ENCODE assay signal across 10 cellular contexts in genomic region chr19:44498988-44499387, GRCh38. TPM values are rescaled to one million over a fixed set of nuclear protein-coding genes. Genes with fewer than 3 reads are reported as not detected.
DNase-seq lines count a peak whose midpoint lies in the region; ATAC-seq and TF ChIP-seq lines count a peak whose summit lies in the region.
"Had no signal": no experiment of that assay in that cellular context is flagged by ENCODE, and none has a peak within 500 bp of the region (broad histone marks: within the 10 kb centered on the region; RNA-seq: fewer than 3 reads in every experiment).

No MANE protein-coding gene starts in this region.

- TF ChIP-seq CTCF in breast epithelium (IDR thresholded peaks at IDR 0.05), result no peak
- no peak for TF ChIP-seq CTCF in lower lobe of right lung (IDR thresholded peaks at IDR 0.05)

- H3K4me1 Mint-ChIP-seq in CD4-positive, CD25-positive, alpha-beta regulatory T cell, result peaks cover 17 to 49% (median 24%) of the 10 kb centered on the region in 4 donors
- H3K4me1 Mint-ChIP-seq in natural killer cell treated with Interleukin-12 subunit alpha and Interleukin-12 subunit beta and Interleukin-15 and Interleukin-18, amount 100 ng/mL, for 72 hours (ENCODE audit: low read depth in 2 of 2), result peaks cover 43 to 48% of the 10 kb centered on the region in 2 donors

- H3K27me3 ChIP-seq in CD4-positive, CD25-positive, alpha-beta regulatory T cell (ENCODE audit: control insufficient read depth, insufficient read depth, low read length), result peaks cover 2% of the 10 kb centered on the region
- H3K27me3 ChIP-seq in HUES6 (ENCODE audit: control insufficient read depth, insufficient read depth, low read length) (peaks cover 2% of the 10 kb centered on the region; the same call in 1 of the 2 replicates), breast epithelium (no peaks in the 10 kb centered on the region), lower lobe of right lung (ENCODE audit: low read depth) (no peaks in the 10 kb centered on the region)

- H3K9ac ChIP-seq in HUES6 (ENCODE audit: low read length), result no peak overlapping the region

- peak overlapping the region; percentile 76 for H3K4me3 ChIP-seq in CD4-positive, CD25-positive, alpha-beta regulatory T cell (ENCODE audit: low read depth, low read length)
- H3K4me3 ChIP-seq in HUES6 (ENCODE audit: low read depth, low read length) (peak overlapping the region; percentile 77), breast epithelium (peak overlapping the region; percentile 53 to 97 (median 78)), lower lobe of right lung (no peak overlapping the region)

- H3K27ac Mint-ChIP-seq in CD4-positive, CD25-positive, alpha-beta regulatory T cell, result no peak overlapping the region
- H3K27ac Mint-ChIP-seq in natural killer cell treated with Interleukin-12 subunit alpha and Interleukin-12 subunit beta and Interleukin-15 and Interleukin-18, amount 100 ng/mL, for 72 hours, result no peak overlapping the region

- H3K4me3 Mint-ChIP-seq in CD4-positive, CD25-positive, alpha-beta regulatory T cell, result peak overlapping the region; percentile 95 to 98 (median 97)
- peak overlapping the region; percentile 96 for H3K4me3 Mint-ChIP-seq in natural killer cell treated with Interleukin-12 subunit alpha and Interleukin-12 subunit beta and Interleukin-15 and Interleukin-18, amount 100 ng/mL, for 72 hours

- peaks cover 43 to 57% of the 10 kb centered on the region in 2 experiments for H3K9me3 ChIP-seq in CD4-positive, CD25-positive, alpha-beta regulatory T cell (ENCODE audit: control insufficient read depth in 2 of 2, low read length in 2 of 2)
- H3K9me3 ChIP-seq in HUES6 (ENCODE audit: control insufficient read depth, insufficient read depth, low read depth, low read length) (peaks cover 52% of the 10 kb centered on the region), breast epithelium (peaks cover 49 to 51% of the 10 kb centered on the region in 2 donors), lower lobe of right lung (peaks cover 53% of the 10 kb centered on the region)

- intact Hi-C loops in breast epithelium (cut with DNase I; ENCODE audit: low total_unique reads) (no loop called here), lower lobe of right lung (cut with DNase I) (no loop called here)

- peaks cover 43% of the 10 kb centered on the region for H3K36me3 ChIP-seq in CD4-positive, CD25-positive, alpha-beta regulatory T cell (ENCODE audit: control insufficient read depth, insufficient read depth, low read length)
- H3K36me3 ChIP-seq in HUES6 (ENCODE audit: control insufficient read depth, insufficient read depth, low read length), result peaks cover 49% of the 10 kb centered on the region
- H3K36me3 ChIP-seq in breast epithelium, result peaks cover 30% of the 10 kb centered on the region
- H3K36me3 ChIP-seq in lower lobe of right lung, result peaks cover 29% of the 10 kb centered on the region

- ATAC-seq in CD4-positive, CD25-positive, alpha-beta regulatory T cell (ENCODE audit: low read depth in 2 of 2), result no peak
- ATAC-seq in natural killer cell treated with Interleukin-12 subunit alpha and Interleukin-12 subunit beta and Interleukin-15 and Interleukin-18, amount 100 ng/mL, for 72 hours, result no peak
- ATAC-seq in lower lobe of right lung (no peak), GM21390 (IDR thresholded peaks at IDR 0.05; ENCODE audit: unreplicated experiment) (no peak)

- DNase-seq in CD4-positive, CD25-positive, alpha-beta regulatory T cell, result no peak
- DNase-seq in breast epithelium (ENCODE audit: low spot score in 2 of 2), result no peak
- DNase-seq in natural killer cell treated with Interleukin-12 subunit alpha and Interleukin-12 subunit beta and Interleukin-15 and Interleukin-18, amount 100 ng/mL, for 72 hours (ENCODE audit: low spot score), result no peak
- no peak for DNase-seq in lower lobe of right lung
- no peak for DNase-seq in CD1c-positive myeloid dendritic cell (ENCODE audit: extremely low spot score)
- no peak for DNase-seq in kidney tubule cell (ENCODE audit: low spot score)
- DNase-seq: anterior cingulate cortex had no signal

- H3K36me3 Mint-ChIP-seq in CD4-positive, CD25-positive, alpha-beta regulatory T cell, result peaks cover 52% of the 10 kb centered on the region
- H3K36me3 Mint-ChIP-seq in natural killer cell treated with Interleukin-12 subunit alpha and Interleukin-12 subunit beta and Interleukin-15 and Interleukin-18, amount 100 ng/mL, for 72 hours, result peaks cover 52% of the 10 kb centered on the region

- no peak for TF ChIP-seq POLR2A in breast epithelium (IDR thresholded peaks at IDR 0.05)

- peaks cover 0 to 61% (median 25%) of the 10 kb centered on the region in 7 donors for H3K9me3 Mint-ChIP-seq in CD4-positive, CD25-positive, alpha-beta regulatory T cell
- peaks cover 30% of the 10 kb centered on the region for H3K9me3 Mint-ChIP-seq in natural killer cell treated with Interleukin-12 subunit alpha and Interleukin-12 subunit beta and Interleukin-15 and Interleukin-18, amount 100 ng/mL, for 72 hours

- H3K27me3 Mint-ChIP-seq in CD4-positive, CD25-positive, alpha-beta regulatory T cell, result peaks cover 2% of the 10 kb centered on the region
- H3K27me3 Mint-ChIP-seq in natural killer cell treated with Interleukin-12 subunit alpha and Interleukin-12 subunit beta and Interleukin-15 and Interleukin-18, amount 100 ng/mL, for 72 hours, result peaks cover 6% of the 10 kb centered on the region in 2 donors

- no peak overlapping the region for H3K27ac ChIP-seq in CD4-positive, CD25-positive, alpha-beta regulatory T cell (ENCODE audit: insufficient read depth, low read length, poor library complexity, severe bottlenecking)
- H3K27ac ChIP-seq in HUES6 (ENCODE audit: low read depth, low read length), result no peak overlapping the region
- no peak overlapping the region for H3K27ac ChIP-seq in breast epithelium
- H3K27ac ChIP-seq in lower lobe of right lung, result no peak overlapping the region

- peaks cover 19% of the 10 kb centered on the region for H3K4me1 ChIP-seq in CD4-positive, CD25-positive, alpha-beta regulatory T cell (ENCODE audit: control insufficient read depth, insufficient read depth, low read length, poor library complexity, severe bottlenecking)
- no peaks in the 10 kb centered on the region for H3K4me1 ChIP-seq in HUES6 (ENCODE audit: control insufficient read depth, insufficient read depth, low read length)
- H3K4me1 ChIP-seq in breast epithelium, result peaks cover 0 to 5% of the 10 kb centered on the region in 2 donors
- H3K4me1 ChIP-seq in lower lobe of right lung, result peaks cover 19% of the 10 kb centered on the region

RNA-seq across cellular contexts. Expression of gene ZNF180, which starts 1.3 kb away (rescaled TPM):
- total RNA-seq in CD4-positive, CD25-positive, alpha-beta regulatory T cell, result 5.8 TPM
- 10 to 100 TPM in 3 of 4 donors, 1 to 10 TPM in 1; 9.5 to 11.5 (median 10.6) TPM for polyA plus RNA-seq in CD4-positive, CD25-positive, alpha-beta regulatory T cell
- total RNA-seq in breast epithelium (10 to 100 TPM in 1 of 3 donors, 1 to 10 TPM in 2; 9.0 to 28.5 (median 9.8) TPM), lower lobe of right lung (8.4 TPM)
- total RNA-seq in natural killer cell treated with Interleukin-12 subunit alpha and Interleukin-12 subunit beta and Interleukin-15 and Interleukin-18, amount 100 ng/mL, for 72 hours, result 1 to 10 TPM; 9.2 to 9.3 TPM

RNA-seq across cellular contexts. Expression of gene CEACAM20, which starts 30.5 kb away (rescaled TPM):
- not detected for total RNA-seq in CD4-positive, CD25-positive, alpha-beta regulatory T cell
- not detected for polyA plus RNA-seq in CD4-positive, CD25-positive, alpha-beta regulatory T cell
- total RNA-seq in breast epithelium (under 1 TPM in 1 of 3 donors, not detected in 2; 0.33 TPM), lower lobe of right lung (0.30 TPM)
- not detected for total RNA-seq in natural killer cell treated with Interleukin-12 subunit alpha and Interleukin-12 subunit beta and Interleukin-15 and Interleukin-18, amount 100 ng/mL, for 72 hours
- total RNA-seq: M059J had no signal

RNA-seq across cellular contexts. Expression of gene ZNF229, which starts 50.7 kb away (rescaled TPM):
- not detected for total RNA-seq in CD4-positive, CD25-positive, alpha-beta regulatory T cell
- polyA plus RNA-seq in CD4-positive, CD25-positive, alpha-beta regulatory T cell, result under 1 TPM in 3 of 4 donors, not detected in 1; 0.26 to 0.87 (median 0.68) TPM
- 10 to 100 TPM in 1 of 3 donors, 1 to 10 TPM in 2; 1.3 to 13.5 (median 3.6) TPM for total RNA-seq in breast epithelium
- total RNA-seq in natural killer cell treated with Interleukin-12 subunit alpha and Interleukin-12 subunit beta and Interleukin-15 and Interleukin-18, amount 100 ng/mL, for 72 hours, result under 1 TPM in 1 of 2 donors, not detected in 1; 0.24 TPM
- 2.8 TPM for total RNA-seq in lower lobe of right lung
